ENCODE assay signal across 8 cellular contexts in the genomic region with DNA sequence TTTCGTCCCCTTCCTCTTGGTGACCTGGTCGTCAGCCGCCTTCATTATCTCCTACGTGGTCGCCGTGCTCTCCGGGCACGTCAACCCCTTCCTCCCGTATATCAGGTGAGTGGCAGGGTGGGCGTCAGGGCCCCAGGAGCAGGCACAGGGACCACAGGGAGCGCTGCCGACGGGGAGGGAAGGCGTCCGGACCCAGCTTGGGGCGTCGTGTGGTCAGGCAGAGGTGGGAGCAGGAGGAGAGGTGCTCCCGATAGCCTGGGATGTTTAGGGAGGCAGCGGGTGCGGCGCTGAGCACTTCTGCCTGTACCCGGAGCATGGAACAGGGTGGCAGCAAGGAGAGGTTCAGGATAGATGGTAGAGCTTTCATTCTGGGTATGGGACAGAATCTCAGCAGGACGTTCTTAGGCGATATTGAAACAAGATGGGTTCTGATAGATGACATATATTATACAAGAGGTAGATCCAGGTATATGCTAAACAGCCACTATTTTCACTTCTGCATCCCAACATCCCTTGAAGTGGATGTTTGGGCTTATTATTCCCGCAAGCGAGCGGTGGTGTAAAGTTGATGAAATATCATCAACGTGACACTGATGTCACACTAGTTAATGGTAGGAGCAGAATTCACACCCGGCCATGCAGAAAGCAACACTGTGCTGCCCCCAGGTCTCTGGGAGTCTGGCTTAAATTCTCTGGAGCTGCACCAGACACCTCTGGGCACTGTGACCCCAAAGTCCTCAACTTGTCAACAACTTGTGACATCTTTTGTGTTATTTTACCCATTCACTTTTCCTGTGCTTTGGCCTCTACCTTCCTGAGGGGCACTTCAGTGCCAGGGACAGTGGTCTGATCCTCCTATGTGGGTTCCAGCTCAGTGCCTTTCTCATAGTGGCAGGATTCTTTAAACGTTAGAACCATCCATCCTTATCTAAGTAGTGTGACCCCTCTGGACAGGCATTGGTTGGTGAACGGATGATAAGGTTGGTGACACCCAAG. TPM values are rescaled to one million over a fixed set of nuclear protein-coding genes. Genes with fewer than 3 reads are reported as not detected.
A peak's percentile ranks its signal among the peaks of the same experiment; 100 is the strongest.
DNase-seq lines count a peak whose midpoint lies in the region; ATAC-seq and TF ChIP-seq lines count a peak whose summit lies in the region.

No MANE protein-coding gene starts in this region.

- H3K4me2 ChIP-seq in PC-3 (ENCODE audit: low read length), result peak overlapping the region; percentile 100

- CTCF ChIA-PET in activated naive CD4-positive, alpha-beta T cell treated with anti-CD3 and anti-CD28 coated beads, Interleukin-2, amount 10 ng/mL, durations not matched to agents 7 days and 5 days (lab: Charles Lee), result interaction anchor here (0.9 kb wide), 1 partner anchor 37 kb away, joined by 3 read pairs; no protein-coding TSS in a partner anchor
- CTCF ChIA-PET in PC-3 (lab: Charles Lee), result no interaction called here

- POLR2A ChIA-PET in PC-3 (lab: Charles Lee; ENCODE audit: unreplicated experiment), result interaction anchor here (0.5 to 0.6 kb wide), 2 partner anchors 14 to 121 kb away, joined by 6 to 12 read pairs; no protein-coding TSS in a partner anchor

- peak overlapping the region; percentile 89 for H3K27ac Mint-ChIP-seq in activated naive CD4-positive, alpha-beta T cell treated with anti-CD3 and anti-CD28 coated beads, Interleukin-2, amount 10 ng/mL, durations not matched to agents 7 days and 5 days
- peak overlapping the region; percentile 87 for H3K27ac Mint-ChIP-seq in central memory CD8-positive, alpha-beta T cell (ENCODE audit: low read depth)

- no peaks in the 10 kb centered on the region for H3K9me2 ChIP-seq in PC-3 (replicated peaks; ENCODE audit: low read length)

- H3K27me3 ChIP-seq in PC-3 (ENCODE audit: low read length) (no peaks in the 10 kb centered on the region), right lobe of liver (no peaks in the 10 kb centered on the region), tibial nerve (no peaks in the 10 kb centered on the region)

- TF ChIP-seq CTCF in PC-3 (conservative IDR thresholded peaks at IDR 0.05; ENCODE audit: low read depth, low read length) (no peak), right lobe of liver (IDR thresholded peaks at IDR 0.05) (no peak), tibial nerve (IDR thresholded peaks at IDR 0.05) (no peak)

- H3K27me3 Mint-ChIP-seq in activated naive CD4-positive, alpha-beta T cell treated with anti-CD3 and anti-CD28 coated beads, Interleukin-2, amount 10 ng/mL, durations not matched to agents 7 days and 5 days, result peaks cover 4% of the 10 kb centered on the region
- H3K27me3 Mint-ChIP-seq in central memory CD8-positive, alpha-beta T cell, result no peaks in the 10 kb centered on the region

- H3K79me2 ChIP-seq in PC-3 (ENCODE audit: low read length), result peaks cover 7% of the 10 kb centered on the region; the same call in 1 of the 2 replicates

- peak overlapping the region; percentile 99 for H3K4me3 ChIP-seq in PC-3 (ENCODE audit: low read length)
- peak overlapping the region; percentile 65 to 76 (median 68) for H3K4me3 ChIP-seq in right lobe of liver
- H3K4me3 ChIP-seq in tibial nerve, result peak overlapping the region; percentile 61 to 93 (median 72)

- TF ChIP-seq EP300 in tibial nerve (IDR thresholded peaks at IDR 0.05), result peak in 1 of 2 donors; percentile 46

- H3K4me1 ChIP-seq in PC-3 (ENCODE audit: insufficient read depth, low read length), result peaks cover 12% of the 10 kb centered on the region
- no peaks in the 10 kb centered on the region for H3K4me1 ChIP-seq in right lobe of liver
- H3K4me1 ChIP-seq in tibial nerve, result peaks cover 0 to 23% (median 10%) of the 10 kb centered on the region in 4 donors

- H4K20me1 ChIP-seq in PC-3 (ENCODE audit: low read length), result no peaks in the 10 kb centered on the region

- H3K9ac ChIP-seq in PC-3 (ENCODE audit: low read length), result peak overlapping the region; percentile 96

- intact Hi-C loops in PC-3 (cut with micrococcal nuclease) (loop anchor here (2.0 kb wide), 1 partner anchor 17 kb away; no protein-coding TSS in a partner anchor), right lobe of liver (cut with DNase I) (no loop called here)

- 4% methylated on average over 16 of the region's 31 CpGs for WGBS in right lobe of liver (ENCODE audit: insufficient coverage, low coverage, low lambda C conversion rate, missing lambda C conversion rate)
- WGBS in tibial nerve, 2 donors, result 10% methylated on average over 22 to 31 of the region's 31 CpGs

- H3F3A ChIP-seq in PC-3 (ENCODE audit: low read length, unreplicated experiment), result no peaks in the 10 kb centered on the region

- BruUV-seq in PC-3 (replicated peaks; lab: Mats Ljungman, UMichigan), result TSS peak; percentile 60

- H3K27ac ChIP-seq in PC-3 (ENCODE audit: low read length) (no peak overlapping the region), right lobe of liver (peak overlapping the region; percentile 94 to 97 (median 97)), tibial nerve (peak overlapping the region; percentile 81 to 100 (median 93))

- peak; percentile 23 for DNase-seq in activated naive CD4-positive, alpha-beta T cell treated with anti-CD3 and anti-CD28 coated beads, Interleukin-2, amount 10 ng/mL, durations not matched to agents 7 days and 5 days
- no peak for DNase-seq in activated naive CD4-positive, alpha-beta T cell treated with anti-CD3 and anti-CD28 coated beads, Interleukin-2, amount 50 U/mL, for 16 hours
- peak; percentile 18 for DNase-seq in PC-3
- DNase-seq in central memory CD8-positive, alpha-beta T cell (ENCODE audit: low spot score in 2 of 2), result no peak
- peak; percentile 58 to 70 (median 62) for DNase-seq in right lobe of liver
- peak in 1 of 2 donors; percentile 26 for DNase-seq in tibial nerve (ENCODE audit: low spot score in 2 of 2)
- DNase-seq in stimulated activated CD4-positive, alpha-beta T cell treated with anti-CD3 and anti-CD28 coated beads, Interleukin-12 subunit alpha, Interleukin-12 subunit beta, amount 100 ng/mL, for 4 hours, result no peak

- peaks cover 20% of the 10 kb centered on the region for H3K4me1 Mint-ChIP-seq in activated naive CD4-positive, alpha-beta T cell treated with anti-CD3 and anti-CD28 coated beads, Interleukin-2, amount 10 ng/mL, durations not matched to agents 7 days and 5 days
- peaks cover 20% of the 10 kb centered on the region for H3K4me1 Mint-ChIP-seq in central memory CD8-positive, alpha-beta T cell

- H3K36me3 Mint-ChIP-seq in activated naive CD4-positive, alpha-beta T cell treated with anti-CD3 and anti-CD28 coated beads, Interleukin-2, amount 10 ng/mL, durations not matched to agents 7 days and 5 days, result no peaks in the 10 kb centered on the region
- H3K36me3 Mint-ChIP-seq in central memory CD8-positive, alpha-beta T cell (ENCODE audit: insufficient read depth), result peaks cover 12% of the 10 kb centered on the region

- no peaks in the 10 kb centered on the region for H3K9me3 Mint-ChIP-seq in activated naive CD4-positive, alpha-beta T cell treated with anti-CD3 and anti-CD28 coated beads, Interleukin-2, amount 10 ng/mL, durations not matched to agents 7 days and 5 days
- H3K9me3 Mint-ChIP-seq in central memory CD8-positive, alpha-beta T cell, result no peaks in the 10 kb centered on the region

- TF ChIP-seq POLR2A in right lobe of liver (IDR thresholded peaks at IDR 0.05) (no peak), tibial nerve (IDR thresholded peaks at IDR 0.05) (no peak)

- ATAC-seq in HG02798 (IDR thresholded peaks at IDR 0.05; ENCODE audit: poor library complexity, unreplicated experiment), result peak; percentile 22
- ATAC-seq in PC-3, result peak; percentile 43
- peak; percentile 6 for ATAC-seq in central memory CD8-positive, alpha-beta T cell (replicated peaks; ENCODE audit: extremely low read depth, poor library complexity, severe bottlenecking)
- peak; percentile 14 to 31 (median 14) for ATAC-seq in right lobe of liver

- peak overlapping the region; percentile 100 for H2AFZ ChIP-seq in PC-3 (ENCODE audit: low read length)

- H3K36me3 ChIP-seq in PC-3 (ENCODE audit: low read depth, low read length) (no peaks in the 10 kb centered on the region), right lobe of liver (no peaks in the 10 kb centered on the region), tibial nerve (no peaks in the 10 kb centered on the region)

- peak overlapping the region; percentile 87 for H3K4me3 Mint-ChIP-seq in activated naive CD4-positive, alpha-beta T cell treated with anti-CD3 and anti-CD28 coated beads, Interleukin-2, amount 10 ng/mL, durations not matched to agents 7 days and 5 days
- H3K4me3 Mint-ChIP-seq in central memory CD8-positive, alpha-beta T cell, result peak overlapping the region; percentile 93

- H3K9me3 ChIP-seq in PC-3 (ENCODE audit: low read length) (no peaks in the 10 kb centered on the region), right lobe of liver (no peaks in the 10 kb centered on the region), tibial nerve (no peaks in the 10 kb centered on the region)

RNA-seq across cellular contexts. Expression of a gene that starts 0.7 kb away (rescaled TPM):
- total RNA-seq in PC-3 (2014; rRNA removed), result 4.0 and 5.2 TPM in 2 replicates
- total RNA-seq in right lobe of liver, result 10 to 100 TPM in 1 of 6 experiments, 1 to 10 TPM in 5; 2.2 to 11.3 (median 4.3) TPM
- 10 to 100 TPM; 14.4 to 23.1 (median 17.8) TPM for total RNA-seq in tibial nerve

RNA-seq across cellular contexts. Expression of a gene that starts 47.4 kb away (rescaled TPM):
- total RNA-seq in PC-3 (2014; rRNA removed) (21.0 and 22.1 TPM in 2 replicates), right lobe of liver (10 to 100 TPM in 5 of 6 experiments, 1 to 10 TPM in 1; 8.8 to 17.4 (median 14.1) TPM), tibial nerve (10 to 100 TPM; 18.0 to 36.3 (median 32.5) TPM)

Comparison
In these comparisons a context has a peak if more than half of its experiments do, and no peak if none do; other contexts are left out.
1. DNase-seq: peak in activated naive CD4-positive, alpha-beta T cell treated with anti-CD3 and anti-CD28 coated beads, Interleukin-2, amount 10 ng/mL, durations not matched to agents 7 days and 5 days (single experiment), PC-3 (single experiment) and right lobe of liver (3 of 3); none in activated naive CD4-positive, alpha-beta T cell treated with anti-CD3 and anti-CD28 coated beads, Interleukin-2, amount 50 U/mL, for 16 hours (single experiment), central memory CD8-positive, alpha-beta T cell (0 of 2) and stimulated activated CD4-positive, alpha-beta T cell treated with anti-CD3 and anti-CD28 coated beads, Interleukin-12 subunit alpha, Interleukin-12 subunit beta, amount 100 ng/mL, for 4 hours (single experiment).
2. Peak in every context shown above with its lines, with median percentiles within 50 percentile points of each other: ATAC-seq and H3K4me3 ChIP-seq.